2 cellular contexts compared by ENCODE assay signal in the genomic region with DNA sequence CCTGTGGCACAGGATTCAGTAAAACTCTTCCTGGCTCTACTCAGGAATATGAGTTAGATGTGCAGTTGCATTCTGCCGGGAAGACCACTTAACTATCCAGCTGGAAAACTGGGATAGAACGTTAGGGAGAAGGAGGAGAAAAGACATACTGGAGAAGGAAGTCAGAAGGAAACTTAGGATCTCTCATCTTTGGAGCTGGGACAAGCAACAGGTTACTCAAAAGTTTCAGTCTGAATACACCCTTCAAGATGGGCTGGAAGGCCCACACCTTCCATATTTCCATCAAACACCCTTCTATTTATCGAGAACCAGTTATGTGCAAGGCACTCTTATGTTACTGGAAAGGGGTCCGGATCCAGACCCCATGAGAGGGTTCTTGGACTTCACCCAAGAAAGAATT.
TF ChIP-seq lines count a peak whose summit lies in the region.

No MANE protein-coding gene starts in this region.

TF ChIP-seq in HEK293, 187 proteins besides CTCF, POLR2A, EP300 and RAD21:
- peak; percentile 62 for TF ChIP-seq SCRT2 (tag by site-specific recombination; IDR thresholded peaks at IDR 0.05)
- peak; percentile 57; the same call in 1 of the 2 replicates for TF ChIP-seq SCRT1 (tag by site-specific recombination; IDR thresholded peaks at IDR 0.05; ENCODE audit: borderline replicate concordance)
- no peak for TF ChIP-seq ZNF768 (tag by site-specific recombination; IDR thresholded peaks at IDR 0.05)

TF ChIP-seq in H1, 55 proteins besides CTCF, POLR2A, EP300 and RAD21:
- TF ChIP-seq YY1 (IDR thresholded peaks at IDR 0.05; ENCODE audit: low read depth, low read length), result no peak
- TF ChIP-seq MAFK (IDR thresholded peaks at IDR 0.05; ENCODE audit: low read depth, low read length), result no peak
